ENCODE assay signal across 17 cellular contexts in the genomic region with DNA sequence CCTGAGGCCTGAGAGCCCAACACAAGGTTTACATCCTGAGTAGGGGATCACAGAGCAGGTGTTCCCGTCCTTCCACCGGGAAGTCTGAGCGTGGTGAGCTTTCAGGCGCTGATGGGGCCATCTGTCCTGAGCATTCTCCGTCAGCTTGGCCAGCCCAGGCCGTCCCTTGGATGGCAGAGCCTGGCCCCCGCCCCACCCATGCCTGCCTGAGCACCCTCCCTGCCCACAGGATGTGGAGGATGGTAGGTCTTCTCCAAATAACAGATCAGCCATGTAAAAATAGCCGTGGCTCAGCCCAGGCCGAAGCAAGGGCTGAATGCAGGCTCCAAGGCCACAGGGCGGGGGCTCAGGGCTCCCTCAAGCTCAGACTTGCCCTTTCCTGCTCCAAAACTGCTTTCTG. TPM values are rescaled to one million over a fixed set of nuclear protein-coding genes. Genes with fewer than 3 reads are reported as not detected.
A peak's percentile ranks its signal among the peaks of the same experiment; 100 is the strongest.
DNase-seq lines count a peak whose midpoint lies in the region; ATAC-seq and TF ChIP-seq lines count a peak whose summit lies in the region.
"Had no signal": no experiment of that assay in that cellular context is flagged by ENCODE, and none has a peak within 500 bp of the region (broad histone marks: within the 10 kb centered on the region; RNA-seq: fewer than 3 reads in every experiment).

No MANE protein-coding gene starts in this region.

- DNase-seq in coronary artery (ENCODE audit: low spot score): no peak
- no peak for DNase-seq in lower lobe of right lung
- no peak for DNase-seq in stomach
- DNase-seq in GM13977 (ENCODE audit: low spot score): no peak
- no peak for DNase-seq in left lobe of liver (ENCODE audit: low spot score)
- DNase-seq: activated CD4-positive, alpha-beta memory T cell treated with anti-CD3 and anti-CD28 coated beads, Interleukin-2, amount 10 ng/mL, durations not matched to agents 7 days and 5 days; activated effector memory CD4-positive, alpha-beta T cell treated with Interleukin-2 at 50 U/mL for 16 hours; DMS79; GOT3; mucosa of descending colon; NCI-H510A treated with DMSO at 0.1 percent for 48 hours; RPMI8226; T1000 had no signal

- H3K4me3 ChIP-seq in coronary artery: no peak overlapping the region
- H3K4me3 ChIP-seq in lower lobe of right lung: no peak overlapping the region
- no peak overlapping the region for H3K4me3 ChIP-seq in stomach
- H3K4me3 ChIP-seq: mucosa of descending colon had no signal

- no peak for TF ChIP-seq EP300 in stomach (IDR thresholded peaks at IDR 0.05)

- ATAC-seq in lower lobe of right lung (no peak), GM18505 (IDR thresholded peaks at IDR 0.05; ENCODE audit: unreplicated experiment) (no peak), HG03025 (IDR thresholded peaks at IDR 0.05; ENCODE audit: low FRiP score, unreplicated experiment) (no peak), left lobe of liver (no peak)
- ATAC-seq: mucosa of descending colon had no signal

- H3K27me3 ChIP-seq in lower lobe of right lung (ENCODE audit: low read depth): no peaks in the 10 kb centered on the region
- H3K27me3 ChIP-seq in stomach: no peaks in the 10 kb centered on the region

- intact Hi-C loops in lower lobe of right lung (cut with DNase I): no loop called here
- intact Hi-C loops in stomach (cut with DNase I; ENCODE audit: low total_unique reads): no loop called here

- 59 to 86% (median 79%) methylated on average over 7 to 10 of the region's 10 CpGs for WGBS in stomach, 5 donors

- H3K36me3 ChIP-seq in lower lobe of right lung (no peaks in the 10 kb centered on the region), stomach (peaks cover 0 to 5% (median 0%) of the 10 kb centered on the region in 4 donors)

- H3K27ac Mint-ChIP-seq in IgD-negative memory B cell: peak overlapping the region in 1 of 3 donors; percentile 77
- H3K27ac Mint-ChIP-seq: activated CD4-positive, alpha-beta memory T cell treated with anti-CD3 and anti-CD28 coated beads, Interleukin-2, amount 10 ng/mL, durations not matched to agents 7 days and 5 days had no signal

- no peaks in the 10 kb centered on the region for H3K9me3 ChIP-seq in lower lobe of right lung
- no peaks in the 10 kb centered on the region for H3K9me3 ChIP-seq in stomach
- H3K9me3 ChIP-seq: mucosa of descending colon had no signal

- no peaks in the 10 kb centered on the region for H3K36me3 Mint-ChIP-seq in IgD-negative memory B cell

- peak overlapping the region; percentile 33 to 75 for H3K27ac ChIP-seq in coronary artery
- peak overlapping the region; percentile 90 for H3K27ac ChIP-seq in lower lobe of right lung
- peak overlapping the region; percentile 52 to 88 (median 80) for H3K27ac ChIP-seq in stomach
- H3K27ac ChIP-seq: epithelial cell of prostate had no signal

- H3K4me3 Mint-ChIP-seq in IgD-negative memory B cell: peak overlapping the region in 3 of 4 donors; percentile 77 to 88 (median 88)
- H3K4me3 Mint-ChIP-seq: activated CD4-positive, alpha-beta memory T cell treated with anti-CD3 and anti-CD28 coated beads, Interleukin-2, amount 10 ng/mL, durations not matched to agents 7 days and 5 days had no signal

- TF ChIP-seq CTCF in coronary artery (IDR thresholded peaks at IDR 0.05): no peak
- no peak for TF ChIP-seq CTCF in lower lobe of right lung (IDR thresholded peaks at IDR 0.05)
- no peak for TF ChIP-seq CTCF in stomach (IDR thresholded peaks at IDR 0.05)
- no peak for TF ChIP-seq CTCF in GM13977 (IDR thresholded peaks at IDR 0.05; ENCODE audit: extremely low read depth, insufficient read depth, missing control alignments)

- H3K9me3 Mint-ChIP-seq in IgD-negative memory B cell: no peaks in the 10 kb centered on the region
- H3K9me3 Mint-ChIP-seq: activated CD4-positive, alpha-beta memory T cell treated with anti-CD3 and anti-CD28 coated beads, Interleukin-2, amount 10 ng/mL, durations not matched to agents 7 days and 5 days had no signal

- TF ChIP-seq POLR2A in stomach (IDR thresholded peaks at IDR 0.05): no peak
- no peak for TF ChIP-seq POLR2A in GM18505 (IDR thresholded peaks at IDR 0.05; ENCODE audit: borderline replicate concordance, extremely low read depth, insufficient read depth, insufficient read length)

- peaks cover 2% of the 10 kb centered on the region for H3K27me3 Mint-ChIP-seq in IgD-negative memory B cell

- peaks cover 5 to 16% (median 14%) of the 10 kb centered on the region in 3 donors for H3K4me1 Mint-ChIP-seq in IgD-negative memory B cell

- peaks cover 73% of the 10 kb centered on the region for H3K4me1 ChIP-seq in lower lobe of right lung
- peaks cover 65 to 83% (median 65%) of the 10 kb centered on the region in 4 donors for H3K4me1 ChIP-seq in stomach

- in situ Hi-C loops in GM13977 (cut with MboI; ENCODE audit: low pct_unique_long_range_greater_than_20kb, low sequenced_read_pairs, unreplicated experiment): no loop called here

RNA-seq across cellular contexts. Expression of gene SPNS2, which starts 20.2 kb away (rescaled TPM):
- polyA plus RNA-seq in IgD-negative memory B cell (not detected), stomach (10 to 100 TPM; 13.7 to 30.0 (median 20.3) TPM)
- total RNA-seq in lower lobe of right lung (42.0 TPM), stomach (10 to 100 TPM in 4 of 5 donors, 1 to 10 TPM in 1; 4.1 to 67.7 (median 27.7) TPM), left lobe of liver (11.4 TPM)

RNA-seq across cellular contexts. Expression of gene MYBBP1A, which starts 36.3 kb away (rescaled TPM):
- polyA plus RNA-seq in IgD-negative memory B cell (28.5 TPM), stomach (10 to 100 TPM; 14.1 to 32.2 (median 21.5) TPM)
- total RNA-seq in lower lobe of right lung (38.8 TPM), stomach (100 to 1,000 TPM in 2 of 5 donors, 10 to 100 TPM in 3; 38.6 to 237 (median 73.2) TPM), left lobe of liver (18.5 TPM)

RNA-seq across cellular contexts. Expression of gene GGT6, which starts 41.5 kb away (rescaled TPM):
- polyA plus RNA-seq in IgD-negative memory B cell (not detected), stomach (10 to 100 TPM in 2 of 3 donors, 1 to 10 TPM in 1; 4.4 to 22.2 (median 18.8) TPM)
- total RNA-seq in lower lobe of right lung (3.7 TPM), stomach (100 to 1,000 TPM in 1 of 5 donors, 10 to 100 TPM in 3, 1 to 10 TPM in 1; 5.8 to 147 (median 11.6) TPM), left lobe of liver (0.35 TPM)
- total RNA-seq: activated CD4-positive, alpha-beta memory T cell treated with anti-CD3 and anti-CD28 coated beads, Interleukin-2, amount 10 ng/mL, durations not matched to agents 7 days and 5 days had no signal
